Comparison of ENCODE assay signal across 25 cellular contexts in the genomic region with DNA sequence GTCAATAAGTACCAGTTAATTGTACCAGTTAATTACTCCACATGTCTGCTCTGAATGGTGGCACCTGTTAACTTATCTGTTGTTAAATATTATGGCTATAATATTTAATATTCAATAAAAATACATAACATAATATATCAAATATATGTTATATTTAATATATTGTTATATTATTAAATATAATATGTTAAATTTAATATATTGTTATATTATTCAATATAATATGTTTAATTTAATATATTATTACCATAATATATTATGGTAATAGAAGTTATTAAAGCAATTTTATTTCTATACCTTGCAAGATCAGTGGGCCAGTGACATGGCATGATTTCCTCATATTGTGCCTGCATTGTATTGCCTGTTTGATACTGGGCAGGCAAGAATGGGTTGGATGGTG.
"Had no signal": no experiment of that assay in that cellular context is flagged by ENCODE, and none has a peak within 500 bp of the region (broad histone marks: within the 10 kb centered on the region; RNA-seq: fewer than 3 reads in every experiment).

No MANE protein-coding gene starts in this region.

- H3K27ac Mint-ChIP-seq: immature natural killer cell; naive thymus-derived CD8-positive, alpha-beta T cell; nephron; stimulated activated memory B cell treated with anti-CD40 and anti-IgM and Interleukin-4, amounts not matched to agents 10 μg/mL and 1 μg/mL and 100 μg/mL, for 72 hours; type B pancreatic cell had no signal

- H3K4me3 Mint-ChIP-seq: immature natural killer cell; naive thymus-derived CD8-positive, alpha-beta T cell; nephron; neural crest cell; stimulated activated memory B cell treated with anti-CD40 and anti-IgM and Interleukin-4, amounts not matched to agents 10 μg/mL and 1 μg/mL and 100 μg/mL, for 72 hours; stimulated activated naive CD8-positive, alpha-beta T cell treated with anti-CD3 and anti-CD28 coated beads, Interleukin-15, amount 100 ng/mL, for 72 hours; type B pancreatic cell had no signal

- FAIRE-seq: islet of Langerhans had no signal

- ATAC-seq: mucosa of descending colon; naive thymus-derived CD8-positive, alpha-beta T cell; psoas muscle; right lobe of liver; stimulated activated naive CD8-positive, alpha-beta T cell treated with anti-CD3 and anti-CD28 coated beads, Interleukin-15, amount 100 ng/mL, for 72 hours had no signal

- H3K27me3 ChIP-seq: right lobe of liver, tibial nerve, uterus had no signal

- H3K36me3 Mint-ChIP-seq: immature natural killer cell; naive thymus-derived CD8-positive, alpha-beta T cell; stimulated activated memory B cell treated with anti-CD40 and anti-IgM and Interleukin-4, amounts not matched to agents 10 μg/mL and 1 μg/mL and 100 μg/mL, for 72 hours; type B pancreatic cell had no signal

- H3K27ac ChIP-seq: left ventricle myocardium inferior, parathyroid adenoma, psoas muscle, right lobe of liver, tibial nerve, uterus had no signal

- H3K9me3 ChIP-seq: left ventricle myocardium inferior, mucosa of descending colon, psoas muscle, right lobe of liver, tibial nerve, uterus had no signal

- DNase-seq: hypothalamus; immature natural killer cell; left ventricle myocardium inferior; mesendoderm; midbrain; mucosa of descending colon; naive thymus-derived CD8-positive, alpha-beta T cell; nucleus accumbens; psoas muscle; right lobe of liver; stimulated activated CD4-positive, alpha-beta T cell treated with anti-CD3 and anti-CD28 coated beads, Interleukin-1b, Interleukin-23, amount 100 ng/mL, for 48 hours; stimulated activated CD4-positive, alpha-beta T cell treated with anti-CD3 and anti-CD28 coated beads, Interleukin-2, amount 100 ng/mL, for 48 hours; stimulated activated CD4-positive, alpha-beta T cell treated with anti-CD3 and anti-CD28 coated beads, Interleukin-4, amount 100 ng/mL, for 4 hours; stimulated activated CD8-positive, alpha-beta memory T cell treated with anti-CD3 and anti-CD28 coated beads, Interleukin-4, amount 100 ng/mL, for 48 hours; stimulated activated naive CD4-positive, alpha-beta T cell treated with Interleukin-2 at 50 U/mL for 16 hours; stimulated activated naive CD8-positive, alpha-beta T cell treated with anti-CD3 and anti-CD28 coated beads, Interleukin-15, amount 100 ng/mL, for 72 hours; substantia nigra; uterus had no signal

- H3K4me1 Mint-ChIP-seq: immature natural killer cell; naive thymus-derived CD8-positive, alpha-beta T cell; neural crest cell; stimulated activated memory B cell treated with anti-CD40 and anti-IgM and Interleukin-4, amounts not matched to agents 10 μg/mL and 1 μg/mL and 100 μg/mL, for 72 hours; stimulated activated naive CD8-positive, alpha-beta T cell treated with anti-CD3 and anti-CD28 coated beads, Interleukin-15, amount 100 ng/mL, for 72 hours had no signal

- H3K9me3 Mint-ChIP-seq: immature natural killer cell; neural crest cell; stimulated activated memory B cell treated with anti-CD40 and anti-IgM and Interleukin-4, amounts not matched to agents 10 μg/mL and 1 μg/mL and 100 μg/mL, for 72 hours; stimulated activated naive CD8-positive, alpha-beta T cell treated with anti-CD3 and anti-CD28 coated beads, Interleukin-15, amount 100 ng/mL, for 72 hours; type B pancreatic cell had no signal
